11 cellular contexts compared by ENCODE assay signal in the genomic region with DNA sequence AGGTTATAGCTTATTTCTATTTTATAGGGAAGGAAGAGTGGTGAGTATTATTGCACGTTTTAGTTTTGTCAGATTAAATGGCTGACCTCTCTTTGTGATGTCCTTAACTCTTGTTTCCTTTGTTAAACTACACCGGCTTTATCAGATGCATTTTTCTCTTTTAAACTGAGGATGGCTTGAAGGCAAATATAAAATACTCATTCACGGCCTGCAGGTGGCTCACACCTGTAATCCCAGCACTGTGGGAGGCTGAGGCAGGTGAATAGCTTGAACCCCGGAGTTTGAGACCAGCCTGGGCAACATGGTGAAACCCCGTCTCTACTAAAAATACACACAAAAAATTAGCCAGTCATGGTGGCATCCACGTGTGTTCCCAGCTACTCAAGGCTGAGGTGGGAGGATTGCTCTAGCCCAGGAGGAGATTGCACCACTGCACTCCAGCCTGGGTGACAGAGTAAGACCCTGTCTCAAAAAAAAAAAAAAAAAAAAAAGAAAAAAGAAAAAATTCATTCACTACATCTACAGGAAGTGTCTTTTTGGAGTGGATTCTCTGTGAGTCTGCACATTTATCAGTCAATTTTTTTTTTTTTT. TPM values are rescaled to one million over a fixed set of nuclear protein-coding genes. Genes with fewer than 3 reads are reported as not detected.
A peak's percentile ranks its signal among the peaks of the same experiment; 100 is the strongest.
DNase-seq lines count a peak whose midpoint lies in the region; ATAC-seq and TF ChIP-seq lines count a peak whose summit lies in the region.
"Had no signal": no experiment of that assay in that cellular context is flagged by ENCODE, and none has a peak within 500 bp of the region (broad histone marks: within the 10 kb centered on the region; RNA-seq: fewer than 3 reads in every experiment).

No MANE protein-coding gene starts in this region.

- H3K27me3 Mint-ChIP-seq in T-cell (no peaks in the 10 kb centered on the region), naive B cell (no peaks in the 10 kb centered on the region), neural progenitor cell (ENCODE audit: insufficient read depth, low read depth) (no peaks in the 10 kb centered on the region)

- H3K36me3 Mint-ChIP-seq in T-cell (peaks cover 17% of the 10 kb centered on the region), naive B cell (peaks cover 4 to 12% of the 10 kb centered on the region in 2 donors), neural progenitor cell (no peaks in the 10 kb centered on the region)

- no peaks in the 10 kb centered on the region for H3F3A ChIP-seq in neural progenitor cell (ENCODE audit: low read depth)

- no peaks in the 10 kb centered on the region for H4K20me1 ChIP-seq in neural progenitor cell (ENCODE audit: low read depth)

- peak overlapping the region; percentile 35 for H3K27ac ChIP-seq in ACC112 (ENCODE audit: low read depth, low read length)
- no peak overlapping the region for H3K27ac ChIP-seq in neural progenitor cell
- H3K27ac ChIP-seq: hepatocyte had no signal

- CTCF ChIA-PET in T-cell (lab: Charles Lee), result interaction anchor here (0.6 to 3.1 kb wide), 11 partner anchors 10 to 540 kb away, joined by 3 to 33 read pairs (median 4); no protein-coding TSS in a partner anchor

- H3K4me3 ChIP-seq in ACC112 (ENCODE audit: low read depth, low read length), result no peak overlapping the region
- no peak overlapping the region for H3K4me3 ChIP-seq in neural progenitor cell
- H3K4me3 ChIP-seq: hepatocyte had no signal

- H3K4me1 ChIP-seq in ACC112 (ENCODE audit: control insufficient read depth, insufficient read depth, low read length, unreplicated experiment) (peaks cover 23% of the 10 kb centered on the region), neural progenitor cell (no peaks in the 10 kb centered on the region)

- H3K27ac Mint-ChIP-seq in T-cell, result peak overlapping the region; percentile 7 to 79
- peak overlapping the region in 4 of 6 donors; percentile 21 to 89 (median 77) for H3K27ac Mint-ChIP-seq in naive B cell
- H3K27ac Mint-ChIP-seq in neural progenitor cell, result no peak overlapping the region

- POLR2A ChIA-PET in T-cell (lab: Charles Lee), result interaction anchor here (0.6 kb wide), 2 partner anchors 130 to 611 kb away, joined by 5 to 6 read pairs; no protein-coding TSS in a partner anchor

- H3K4me3 Mint-ChIP-seq in T-cell, result no peak overlapping the region
- H3K4me3 Mint-ChIP-seq in naive B cell, result peak overlapping the region in 1 of 8 donors; percentile 44
- H3K4me3 Mint-ChIP-seq in neural progenitor cell, result no peak overlapping the region

- H3K9me3 ChIP-seq in neural progenitor cell (ENCODE audit: low read depth), result no peaks in the 10 kb centered on the region

- H3K9me3 Mint-ChIP-seq in T-cell (peaks cover 3 to 5% (median 4%) of the 10 kb centered on the region in 3 donors), naive B cell (peaks cover 0 to 7% (median 3%) of the 10 kb centered on the region in 7 donors), neural progenitor cell (no peaks in the 10 kb centered on the region)

- TF ChIP-seq CTCF in GM12872 (IDR thresholded peaks at IDR 0.05; ENCODE audit: insufficient read depth, low read depth, low read length) (peak; percentile 10; the same call in 1 of the 3 replicates), neural progenitor cell (IDR thresholded peaks at IDR 0.05) (no peak)

- H3K9ac ChIP-seq in neural progenitor cell, result no peak overlapping the region

- H3K36me3 ChIP-seq in ACC112 (ENCODE audit: insufficient read depth, low read length), result peaks cover 3% of the 10 kb centered on the region; the same call in 1 of the 2 replicates
- H3K36me3 ChIP-seq in neural progenitor cell, result no peaks in the 10 kb centered on the region

- H3K79me2 ChIP-seq in ACC112 (ENCODE audit: control insufficient read depth, insufficient read depth, low read length, unreplicated experiment) (peaks cover 34% of the 10 kb centered on the region), neural progenitor cell (ENCODE audit: low read depth) (peaks cover 3% of the 10 kb centered on the region)

- H2AFZ ChIP-seq in ACC112 (ENCODE audit: low read length, unreplicated experiment) (no peak overlapping the region), neural progenitor cell (replicated peaks) (no peak overlapping the region)
- H2AFZ ChIP-seq: hepatocyte had no signal

- DNase-seq in T-cell, result no peak
- DNase-seq in naive B cell, result no peak
- no peak for DNase-seq in HuH-7.5 (ENCODE audit: low spot score)
- DNase-seq in neural progenitor cell (ENCODE audit: low spot score), result no peak
- DNase-seq: COR-L47, mesendoderm had no signal

- no peak for ATAC-seq in T-cell (replicated peaks in 1 of 4)
- no peak for ATAC-seq in naive B cell (ENCODE audit: low read depth in 2 of 2)
- no peak for ATAC-seq in HG03469 (IDR thresholded peaks at IDR 0.05; ENCODE audit: unreplicated experiment)
- no peak for ATAC-seq in HG03520 (IDR thresholded peaks at IDR 0.05; ENCODE audit: unreplicated experiment)

- no peaks in the 10 kb centered on the region for H3K27me3 ChIP-seq in ACC112 (ENCODE audit: insufficient read depth, low read length)
- H3K27me3 ChIP-seq in neural progenitor cell, result no peaks in the 10 kb centered on the region
- H3K27me3 ChIP-seq: hepatocyte had no signal

- H3K4me2 ChIP-seq in neural progenitor cell, result no peak overlapping the region
- H3K4me2 ChIP-seq: hepatocyte had no signal

- H3K4me1 Mint-ChIP-seq in T-cell (peaks cover 13 to 34% (median 14%) of the 10 kb centered on the region in 3 donors), naive B cell (peaks cover 34 to 66% (median 58%) of the 10 kb centered on the region in 3 donors), neural progenitor cell (peaks cover 5% of the 10 kb centered on the region)

RNA-seq across cellular contexts. Expression of a gene that starts 34.8 kb away (rescaled TPM):
- total RNA-seq in T-cell (10 to 100 TPM; 62.8 to 81.5 (median 69.1) TPM), neural progenitor cell (ENCODE audit: low replicate concordance) (46.7 and 61.8 TPM in 2 replicates)
- 10 to 100 TPM in 4 of 6 donors, 1 to 10 TPM in 2; 7.3 to 19.2 (median 15.4) TPM for polyA plus RNA-seq in naive B cell (ENCODE audit: low read depth in 6 of 6)

RNA-seq across cellular contexts. Expression of a gene that starts 59.9 kb away (rescaled TPM):
- total RNA-seq in T-cell (10 to 100 TPM; 21.1 to 40.2 (median 31.3) TPM), neural progenitor cell (ENCODE audit: low replicate concordance) (10.0 and 14.8 TPM in 2 replicates)
- polyA plus RNA-seq in naive B cell (ENCODE audit: low read depth in 6 of 6), result 10 to 100 TPM in 5 of 6 donors, 1 to 10 TPM in 1; 7.4 to 32.0 (median 23.8) TPM
